30 cellular contexts compared by ENCODE assay signal in genomic region chr10:119396709-119397071, GRCh38.
DNase-seq lines count a peak whose midpoint lies in the region; ATAC-seq and TF ChIP-seq lines count a peak whose summit lies in the region.
"Had no signal": no experiment of that assay in that cellular context is flagged by ENCODE, and none has a peak within 500 bp of the region (broad histone marks: within the 10 kb centered on the region; RNA-seq: fewer than 3 reads in every experiment).

No MANE protein-coding gene starts in this region.

- H3K27me3 Mint-ChIP-seq in stimulated activated naive B cell treated with anti-CD40 and anti-IgM and Interleukin-4, amounts not matched to agents 10 μg/mL and 1 μg/mL and 100 μg/mL, for 72 hours, result peaks cover 0 to 7% of the 10 kb centered on the region in 2 donors
- H3K27me3 Mint-ChIP-seq: stimulated activated naive CD8-positive, alpha-beta T cell treated with anti-CD3 and anti-CD28 coated beads, Interleukin-15, Interleukin-2, amounts not matched to agents 100 ng/mL and 50 ng/mL, for 24 hours had no signal

- H3K9me3 ChIP-seq in Peyer's patch, result no peaks in the 10 kb centered on the region
- no peaks in the 10 kb centered on the region for H3K9me3 ChIP-seq in lower lobe of right lung
- H3K9me3 ChIP-seq in psoas muscle, result no peaks in the 10 kb centered on the region
- H3K9me3 ChIP-seq: MG63, ovary, SJSA1, thoracic aorta, vagina had no signal

- H3K36me3 ChIP-seq in Peyer's patch (no peaks in the 10 kb centered on the region), lower lobe of right lung (peaks cover 35% of the 10 kb centered on the region), psoas muscle (ENCODE audit: insufficient read depth in 1 of 2, low read depth in 1 of 2) (no peaks in the 10 kb centered on the region)
- H3K36me3 ChIP-seq: MG63, ovary, SJSA1, vagina had no signal

- DNase-seq in Right ventricle myocardium superior (peak; percentile 31), left cardiac atrium (no peak), Peyer's patch (no peak), lower lobe of right lung (no peak), psoas muscle (no peak), NCI-H146 treated with DMSO at 0.1 percent for 48 hours (lab: John Stamatoyannopoulos, UW; ENCODE audit: unreplicated experiment) (no peak)
- DNase-seq in stimulated activated naive B cell treated with anti-CD40 and anti-IgM and Interleukin-4, amounts not matched to agents 10 μg/mL and 1 μg/mL and 100 μg/mL, for 72 hours, result no peak
- DNase-seq: activated CD4-positive, alpha-beta T cell treated with anti-CD3 and anti-CD28 coated beads, Interleukin-2, amount 50 U/mL, for 48 hours; activated CD4-positive, CD25-positive, alpha-beta regulatory T cell treated with anti-CD3 and anti-CD28 coated beads, Interleukin-2, amount 50 U/mL, for 72 hours; activated naive CD4-positive, alpha-beta T cell; activated naive CD8-positive, alpha-beta T cell treated with anti-CD3 and anti-CD28 coated beads, Interleukin-2, amount 50 U/mL, for 24 hours; activated T-cell treated with anti-CD3 and anti-CD28 coated beads, Interleukin-2, amount 50 U/mL, for 48 hours; caudate nucleus; DMS 273 treated with DMSO at 0.1 percent for 48 hours; H9; MG63; NCI-H226; NCI-H526 treated with DMSO at 0.1 percent for 48 hours; ovary; retina; T-helper 1 cell had no signal

- H3K4me1 Mint-ChIP-seq in stimulated activated naive B cell treated with anti-CD40 and anti-IgM and Interleukin-4, amounts not matched to agents 10 μg/mL and 1 μg/mL and 100 μg/mL, for 72 hours, result peaks cover 66 to 77% of the 10 kb centered on the region in 2 donors

- intact Hi-C loops in Right ventricle myocardium superior (cut with DNase I), result no loop called here
- intact Hi-C loops in left cardiac atrium (cut with DNase I), result no loop called here
- intact Hi-C loops in lower lobe of right lung (cut with DNase I), result no loop called here
- intact Hi-C loops in psoas muscle (cut with DNase I), result no loop called here

- no peak overlapping the region for H3K4me3 Mint-ChIP-seq in stimulated activated naive B cell treated with anti-CD40 and anti-IgM and Interleukin-4, amounts not matched to agents 10 μg/mL and 1 μg/mL and 100 μg/mL, for 72 hours
- H3K4me3 Mint-ChIP-seq: activated naive CD8-positive, alpha-beta T cell treated with anti-CD3 and anti-CD28 coated beads, Interleukin-2, amount 50 U/mL, for 24 hours; H9; nephron; stimulated activated naive CD8-positive, alpha-beta T cell treated with anti-CD3 and anti-CD28 coated beads, Interleukin-15, Interleukin-2, amounts not matched to agents 100 ng/mL and 50 ng/mL, for 24 hours had no signal

- no peaks in the 10 kb centered on the region for H3K27me3 ChIP-seq in Peyer's patch
- H3K27me3 ChIP-seq in lower lobe of right lung (ENCODE audit: low read depth), result no peaks in the 10 kb centered on the region
- H3K27me3 ChIP-seq in psoas muscle (ENCODE audit: insufficient read depth in 3 of 3, low read length in 2 of 3), result no peaks in the 10 kb centered on the region
- H3K27me3 ChIP-seq: MG63, ovary, SJSA1, vagina had no signal

- peaks cover 0 to 13% of the 10 kb centered on the region in 2 donors for H3K9me3 Mint-ChIP-seq in stimulated activated naive B cell treated with anti-CD40 and anti-IgM and Interleukin-4, amounts not matched to agents 10 μg/mL and 1 μg/mL and 100 μg/mL, for 72 hours
- H3K9me3 Mint-ChIP-seq: activated naive CD8-positive, alpha-beta T cell treated with anti-CD3 and anti-CD28 coated beads, Interleukin-2, amount 50 U/mL, for 24 hours; nephron; stimulated activated naive CD8-positive, alpha-beta T cell treated with anti-CD3 and anti-CD28 coated beads, Interleukin-15, Interleukin-2, amounts not matched to agents 100 ng/mL and 50 ng/mL, for 24 hours had no signal

- WGBS in psoas muscle, 3 donors, result 94 to 100% (median 100%) methylated on average over 1 of the region's 1 CpG

- H3K27ac Mint-ChIP-seq in stimulated activated naive B cell treated with anti-CD40 and anti-IgM and Interleukin-4, amounts not matched to agents 10 μg/mL and 1 μg/mL and 100 μg/mL, for 72 hours, result peak overlapping the region; percentile 96
- H3K27ac Mint-ChIP-seq: activated naive CD8-positive, alpha-beta T cell treated with anti-CD3 and anti-CD28 coated beads, Interleukin-2, amount 50 U/mL, for 24 hours; nephron; stimulated activated naive CD8-positive, alpha-beta T cell treated with anti-CD3 and anti-CD28 coated beads, Interleukin-15, Interleukin-2, amounts not matched to agents 100 ng/mL and 50 ng/mL, for 24 hours had no signal

- TF ChIP-seq POLR2A in Peyer's patch (IDR thresholded peaks at IDR 0.05), result no peak

- H3K27ac ChIP-seq in Peyer's patch (peak overlapping the region in 3 of 4 donors; percentile 32 to 78 (median 77)), lower lobe of right lung (peak overlapping the region; percentile 77), psoas muscle (no peak overlapping the region)
- H3K27ac ChIP-seq: HL-60, ovary, SJSA1, thoracic aorta had no signal

- ATAC-seq in Right ventricle myocardium superior (ENCODE audit: poor library complexity) (no peak), left cardiac atrium (no peak), lower lobe of right lung (no peak), psoas muscle (no peak), GM18868 (IDR thresholded peaks at IDR 0.05; ENCODE audit: unreplicated experiment) (no peak)
- peak in 1 of 2 donors; percentile 18 for ATAC-seq in stimulated activated naive B cell treated with anti-CD40 and anti-IgM and Interleukin-4, amounts not matched to agents 10 μg/mL and 1 μg/mL and 100 μg/mL, for 72 hours (replicated peaks)
- ATAC-seq: activated naive CD8-positive, alpha-beta T cell treated with anti-CD3 and anti-CD28 coated beads, Interleukin-2, amount 50 U/mL, for 24 hours had no signal

- H3K36me3 Mint-ChIP-seq in stimulated activated naive B cell treated with anti-CD40 and anti-IgM and Interleukin-4, amounts not matched to agents 10 μg/mL and 1 μg/mL and 100 μg/mL, for 72 hours, result peaks cover 18 to 49% of the 10 kb centered on the region in 2 donors

- peaks cover 0 to 15% (median 9%) of the 10 kb centered on the region in 4 donors for H3K4me1 ChIP-seq in Peyer's patch
- H3K4me1 ChIP-seq in lower lobe of right lung, result peaks cover 30% of the 10 kb centered on the region
- peaks cover 6% of the 10 kb centered on the region for H3K4me1 ChIP-seq in psoas muscle

- TF ChIP-seq CTCF in Peyer's patch (IDR thresholded peaks at IDR 0.05) (no peak), lower lobe of right lung (IDR thresholded peaks at IDR 0.05) (no peak), psoas muscle (IDR thresholded peaks at IDR 0.05) (no peak)

- no peak overlapping the region for H3K4me3 ChIP-seq in Peyer's patch
- H3K4me3 ChIP-seq in lower lobe of right lung, result no peak overlapping the region
- H3K4me3 ChIP-seq in psoas muscle, result no peak overlapping the region
- H3K4me3 ChIP-seq: coronary artery, MG63, ovary, SJSA1, skin epidermis, thoracic aorta, vagina had no signal
